ENCODE assay signal across 18 cellular contexts in genomic region chr7:46775776-46776175, GRCh38.
"Had no signal": no experiment of that assay in that cellular context is flagged by ENCODE, and none has a peak within 500 bp of the region (broad histone marks: within the 10 kb centered on the region; RNA-seq: fewer than 3 reads in every experiment).

No MANE protein-coding gene starts in this region.

- H3K27ac Mint-ChIP-seq: activated CD4-positive, alpha-beta T cell treated with anti-CD3 and anti-CD28 coated beads for 36 hours; activated CD8-positive, alpha-beta T cell treated with anti-CD3 and anti-CD28 coated beads for 36 hours; activated naive CD8-positive, alpha-beta T cell treated with anti-CD3 and anti-CD28 coated beads, Interleukin-2, amount 50 U/mL, for 24 hours; nephron; stimulated activated naive CD8-positive, alpha-beta T cell treated with anti-CD3 and anti-CD28 coated beads, Interleukin-15, Interleukin-2, amounts not matched to agents 100 ng/mL and 50 ng/mL, for 24 hours had no signal

- H3K4me1 Mint-ChIP-seq: activated CD4-positive, alpha-beta T cell treated with anti-CD3 and anti-CD28 coated beads for 36 hours; activated naive CD8-positive, alpha-beta T cell treated with anti-CD3 and anti-CD28 coated beads, Interleukin-2, amount 50 U/mL, for 24 hours; nephron had no signal

- H3K4me3 Mint-ChIP-seq: activated CD4-positive, alpha-beta T cell treated with anti-CD3 and anti-CD28 coated beads for 36 hours; activated CD8-positive, alpha-beta T cell treated with anti-CD3 and anti-CD28 coated beads for 36 hours; activated naive CD8-positive, alpha-beta T cell treated with anti-CD3 and anti-CD28 coated beads, Interleukin-2, amount 50 U/mL, for 24 hours; nephron; stimulated activated naive CD8-positive, alpha-beta T cell treated with anti-CD3 and anti-CD28 coated beads, Interleukin-15, Interleukin-2, amounts not matched to agents 100 ng/mL and 50 ng/mL, for 24 hours had no signal

- H3K4me3 ChIP-seq: cardiac muscle cell, colonic mucosa, lower lobe of right lung, prostate gland, upper lobe of right lung had no signal

- H3K27me3 Mint-ChIP-seq: activated CD4-positive, alpha-beta T cell treated with anti-CD3 and anti-CD28 coated beads for 36 hours; activated CD8-positive, alpha-beta T cell treated with anti-CD3 and anti-CD28 coated beads for 36 hours; activated naive CD8-positive, alpha-beta T cell treated with anti-CD3 and anti-CD28 coated beads, Interleukin-2, amount 50 U/mL, for 24 hours; stimulated activated naive CD8-positive, alpha-beta T cell treated with anti-CD3 and anti-CD28 coated beads, Interleukin-15, Interleukin-2, amounts not matched to agents 100 ng/mL and 50 ng/mL, for 24 hours had no signal

- DNase-seq: activated CD4-positive, alpha-beta T cell treated with anti-CD3 and anti-CD28 coated beads for 36 hours; activated CD8-positive, alpha-beta memory T cell treated with anti-CD3 and anti-CD28 coated beads, Interleukin-2, amount 50 U/mL, for 4 hours; activated CD8-positive, alpha-beta T cell treated with anti-CD3 and anti-CD28 coated beads for 36 hours; activated naive CD8-positive, alpha-beta T cell treated with anti-CD3 and anti-CD28 coated beads, Interleukin-2, amount 50 U/mL, for 24 hours; colonic mucosa; effector CD4-positive, alpha-beta T cell; hypothalamus; left cardiac atrium; lower lobe of right lung; occipital lobe; stimulated activated CD4-positive, alpha-beta T cell treated with anti-CD3 and anti-CD28 coated beads, Interleukin-2, amount 100 ng/mL, for 48 hours; stimulated activated CD8-positive, alpha-beta memory T cell treated with anti-CD3 and anti-CD28 coated beads, Interleukin-4, amount 100 ng/mL, for 48 hours; upper lobe of right lung had no signal

- ATAC-seq: activated CD4-positive, alpha-beta T cell treated with anti-CD3 and anti-CD28 coated beads for 36 hours; activated CD8-positive, alpha-beta T cell treated with anti-CD3 and anti-CD28 coated beads for 36 hours; activated naive CD8-positive, alpha-beta T cell treated with anti-CD3 and anti-CD28 coated beads, Interleukin-2, amount 50 U/mL, for 24 hours; left cardiac atrium; lower lobe of right lung; sciatic nerve; upper lobe of right lung had no signal
